ENCODE assay signal across 28 cellular contexts in the genomic region with DNA sequence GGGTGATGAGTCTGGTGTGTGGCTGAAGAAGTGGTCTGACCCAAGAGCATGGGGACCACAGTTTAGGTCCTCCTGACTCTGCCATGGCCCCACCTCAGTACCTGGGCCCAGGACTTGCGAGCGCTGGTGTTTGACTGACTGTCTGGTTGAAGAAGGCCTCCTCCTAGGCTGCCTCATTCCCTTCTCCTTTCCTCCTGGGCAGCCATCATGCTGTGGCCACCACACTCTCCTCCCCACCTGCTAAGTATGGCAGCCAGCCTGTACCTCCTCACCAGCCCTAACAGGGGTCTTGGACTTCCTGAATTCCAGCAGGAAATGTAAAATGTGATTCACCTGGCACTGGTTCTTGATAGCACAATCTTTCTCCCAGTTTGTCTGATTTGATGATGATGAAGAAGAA.
"Had no signal": no experiment of that assay in that cellular context is flagged by ENCODE, and none has a peak within 500 bp of the region (broad histone marks: within the 10 kb centered on the region; RNA-seq: fewer than 3 reads in every experiment).

No MANE protein-coding gene starts in this region.

- DNase-seq: activated CD4-positive, alpha-beta memory T cell treated with anti-CD3 and anti-CD28 coated beads for 36 hours; activated CD4-positive, alpha-beta T cell treated with anti-CD3 and anti-CD28 coated beads for 36 hours; activated CD4-positive, alpha-beta T cell treated with anti-CD3 and anti-CD28 coated beads, Interleukin-2, amount 10 ng/mL, durations not matched to agents 24 days and 14 days; activated CD4-positive, CD25-positive, alpha-beta regulatory T cell; activated CD4-positive, CD25-positive, alpha-beta regulatory T cell treated with anti-CD3 and anti-CD28 coated beads, Interleukin-2, amount 50 U/mL, for 72 hours; activated CD8-positive, alpha-beta memory T cell treated with anti-CD3 and anti-CD28 coated beads, Interleukin-2, amount 10 ng/mL, durations not matched to agents 7 days and 5 days; activated CD8-positive, alpha-beta memory T cell treated with anti-CD3 and anti-CD28 coated beads, Interleukin-2, amount 50 U/mL, for 4 hours; activated CD8-positive, alpha-beta T cell treated with anti-CD3 and anti-CD28 coated beads, Interleukin-2, amount 10 ng/mL, durations not matched to agents 7 days and 5 days; activated naive CD4-positive, alpha-beta T cell treated with anti-CD3 and anti-CD28 coated beads for 36 hours; activated naive CD8-positive, alpha-beta T cell treated with anti-CD3 and anti-CD28 coated beads for 36 hours; activated naive CD8-positive, alpha-beta T cell treated with anti-CD3 and anti-CD28 coated beads, Interleukin-2, amount 50 U/mL, for 24 hours; activated T-cell treated with anti-CD3 and anti-CD28 coated beads, Interleukin-2, amount 50 U/mL, for 1 hour; activated T-cell treated with anti-CD3 and anti-CD28 coated beads, Interleukin-2, amount 50 U/mL, for 48 hours; amygdala; aorta; body of pancreas; central memory CD4-positive, alpha-beta T cell; cerebellar nuclear complex; colonic mucosa; dorsolateral prefrontal cortex; effector memory CD4-positive, alpha-beta T cell; foreskin fibroblast; head of caudate nucleus; T-cell; T-helper 9 cell had no signal

- H3K27ac ChIP-seq: adrenal gland, body of pancreas, colonic mucosa, dorsolateral prefrontal cortex had no signal

- H3K27me3 ChIP-seq: adrenal gland, body of pancreas, colonic mucosa, dorsolateral prefrontal cortex had no signal

- FAIRE-seq: frontal cortex had no signal

- H3K4me3 ChIP-seq: adrenal gland, body of pancreas, colonic mucosa, dorsolateral prefrontal cortex had no signal

- ATAC-seq: activated CD4-positive, alpha-beta T cell treated with anti-CD3 and anti-CD28 coated beads for 36 hours; activated CD8-positive, alpha-beta memory T cell treated with anti-CD3 and anti-CD28 coated beads, Interleukin-2, amount 10 ng/mL, durations not matched to agents 7 days and 5 days; activated CD8-positive, alpha-beta T cell treated with anti-CD3 and anti-CD28 coated beads, Interleukin-2, amount 10 ng/mL, durations not matched to agents 7 days and 5 days; activated naive CD8-positive, alpha-beta T cell treated with anti-CD3 and anti-CD28 coated beads, Interleukin-2, amount 50 U/mL, for 24 hours; body of pancreas; esophagus mucosa; T-cell had no signal

- H3K9me3 ChIP-seq: adrenal gland, body of pancreas, colonic mucosa had no signal

- H3K4me1 ChIP-seq: adrenal gland, body of pancreas, colonic mucosa had no signal

- H3K36me3 ChIP-seq: adrenal gland, colonic mucosa had no signal
